Comparison of ENCODE assay signal across 11 cellular contexts in the genomic region with DNA sequence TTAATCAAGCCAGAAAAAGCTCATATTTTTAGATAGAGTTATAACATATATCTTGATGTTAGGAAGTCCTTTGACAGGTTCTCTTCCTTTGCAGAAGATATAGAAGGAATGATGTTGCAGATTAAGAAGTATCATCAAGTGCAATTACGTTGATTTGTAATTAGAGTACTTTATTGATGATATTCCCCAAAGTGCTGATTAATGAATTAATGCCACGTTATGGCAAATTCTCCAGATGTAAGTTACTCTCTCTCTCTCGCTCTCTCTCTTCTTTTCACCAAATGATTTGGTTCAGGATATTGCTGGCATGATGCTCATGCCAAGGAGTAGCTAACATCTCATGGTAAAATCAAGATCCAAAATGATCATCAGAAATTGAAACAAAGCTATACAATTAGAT.
"Had no signal": no experiment of that assay in that cellular context is flagged by ENCODE, and none has a peak within 500 bp of the region (broad histone marks: within the 10 kb centered on the region; RNA-seq: fewer than 3 reads in every experiment).

No MANE protein-coding gene starts in this region.

- DNase-seq: GM23248, GOT3, H7, H9, HCEC 1CT, HFFc6 had no signal

- H3K27ac Mint-ChIP-seq: GM23338, H9, HFFc6 had no signal

- H3K36me3 ChIP-seq: HAP-1 had no signal

- H2AFZ ChIP-seq: GM23248, GM23338 had no signal

- H3K4me2 ChIP-seq: GM23338 had no signal

- FAIRE-seq: H1, H54 had no signal

- ATAC-seq: GM23338, HCT116 had no signal

- H3K27ac ChIP-seq: GM23248 had no signal

- H3K9ac ChIP-seq: GM23248 had no signal

- H3K4me3 Mint-ChIP-seq: GM23338, H9, HFFc6 had no signal

- H3K9me3 ChIP-seq: HAP-1 had no signal

- H3K4me3 ChIP-seq: GM23248, GM23338, HAP-1 had no signal

- H3K4me1 Mint-ChIP-seq: GM23338, H9 had no signal

- H3K9me3 Mint-ChIP-seq: GM23338, H9, HFFc6 had no signal

- H3K4me1 ChIP-seq: HAP-1 had no signal
